In the genomic region with DNA sequence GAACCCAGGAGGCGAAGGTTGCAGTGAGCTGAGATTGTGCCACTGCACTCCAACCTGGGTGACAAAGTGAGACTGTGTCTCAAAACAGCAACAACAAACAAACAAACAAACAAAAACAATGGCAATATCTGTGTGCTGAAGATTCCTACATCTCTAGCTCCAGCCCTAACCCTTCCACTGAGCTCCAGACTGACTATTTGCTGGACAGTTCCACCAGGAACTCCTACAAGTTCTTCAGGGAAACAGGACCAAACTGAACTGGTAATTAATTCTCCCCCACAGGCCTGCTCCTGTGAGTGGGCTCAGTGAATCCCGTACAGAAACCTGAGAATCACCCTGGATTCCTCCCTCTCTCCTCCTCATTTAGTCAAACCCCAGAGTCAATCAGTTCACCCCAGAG, we compare ENCODE assay signal across 28 cellular contexts. TPM values are rescaled to one million over a fixed set of nuclear protein-coding genes. Genes with fewer than 3 reads are reported as not detected.
"Had no signal": no experiment of that assay in that cellular context is flagged by ENCODE, and none has a peak within 500 bp of the region (broad histone marks: within the 10 kb centered on the region; RNA-seq: fewer than 3 reads in every experiment).

No MANE protein-coding gene starts in this region.

- H3K4me3 ChIP-seq: cardiac muscle cell had no signal

- H3K36me3 ChIP-seq: brain microvascular endothelial cell, cardiac muscle cell had no signal

- H3K27me3 ChIP-seq: brain microvascular endothelial cell, cardiac muscle cell had no signal

- H3K4me1 Mint-ChIP-seq: activated B cell treated with CpG ODN at 0.5 μM for 24 hours; activated CD4-positive, alpha-beta T cell treated with anti-CD3 and anti-CD28 coated beads, Interleukin-2, amount 10 ng/mL, durations not matched to agents 24 days and 14 days; activated CD8-positive, alpha-beta memory T cell treated with anti-CD3 and anti-CD28 coated beads, Interleukin-2, amount 10 ng/mL, durations not matched to agents 7 days and 5 days; activated naive CD8-positive, alpha-beta T cell treated with anti-CD3 and anti-CD28 coated beads, Interleukin-2, amount 50 U/mL, for 24 hours; T-cell had no signal

- H3K27ac Mint-ChIP-seq: activated B cell treated with CpG ODN at 0.5 μM for 24 hours; activated CD4-positive, alpha-beta T cell treated with anti-CD3 and anti-CD28 coated beads, Interleukin-2, amount 10 ng/mL, durations not matched to agents 24 days and 14 days; activated CD8-positive, alpha-beta memory T cell treated with anti-CD3 and anti-CD28 coated beads, Interleukin-2, amount 10 ng/mL, durations not matched to agents 7 days and 5 days; activated naive CD8-positive, alpha-beta T cell treated with anti-CD3 and anti-CD28 coated beads, Interleukin-2, amount 50 U/mL, for 24 hours; activated T-cell treated with anti-CD3 and anti-CD28 coated beads, Interleukin-2, amount 50 U/mL, for 24 hours; T-cell had no signal

- H3K9me3 Mint-ChIP-seq: activated B cell treated with CpG ODN at 0.5 μM for 24 hours; activated CD4-positive, alpha-beta T cell treated with anti-CD3 and anti-CD28 coated beads, Interleukin-2, amount 10 ng/mL, durations not matched to agents 24 days and 14 days; activated naive CD4-positive, alpha-beta T cell treated with anti-CD3 and anti-CD28 coated beads, Interleukin-2, amount 50 U/mL, for 72 hours; activated naive CD8-positive, alpha-beta T cell treated with anti-CD3 and anti-CD28 coated beads, Interleukin-2, amount 50 U/mL, for 24 hours; activated T-cell treated with anti-CD3 and anti-CD28 coated beads, Interleukin-2, amount 50 U/mL, for 24 hours; T-cell had no signal

- H3K4me3 Mint-ChIP-seq: activated B cell treated with CpG ODN at 0.5 μM for 24 hours; activated CD4-positive, alpha-beta T cell treated with anti-CD3 and anti-CD28 coated beads, Interleukin-2, amount 10 ng/mL, durations not matched to agents 24 days and 14 days; activated CD8-positive, alpha-beta memory T cell treated with anti-CD3 and anti-CD28 coated beads, Interleukin-2, amount 10 ng/mL, durations not matched to agents 7 days and 5 days; activated naive CD8-positive, alpha-beta T cell treated with anti-CD3 and anti-CD28 coated beads, Interleukin-2, amount 50 U/mL, for 24 hours; activated T-cell treated with anti-CD3 and anti-CD28 coated beads, Interleukin-2, amount 50 U/mL, for 24 hours; T-cell had no signal

- ATAC-seq: activated CD8-positive, alpha-beta memory T cell treated with anti-CD3 and anti-CD28 coated beads, Interleukin-2, amount 10 ng/mL, durations not matched to agents 7 days and 5 days; activated naive CD4-positive, alpha-beta T cell treated with anti-CD3 and anti-CD28 coated beads, Interleukin-2, amount 50 U/mL, for 72 hours; activated naive CD8-positive, alpha-beta T cell treated with anti-CD3 and anti-CD28 coated beads, Interleukin-2, amount 50 U/mL, for 24 hours; T-cell had no signal

- H3K27ac ChIP-seq: brain microvascular endothelial cell, cardiac muscle cell had no signal

- FAIRE-seq: RCC 7860, TTC549 had no signal

- H3K36me3 Mint-ChIP-seq: activated CD8-positive, alpha-beta memory T cell treated with anti-CD3 and anti-CD28 coated beads, Interleukin-2, amount 10 ng/mL, durations not matched to agents 7 days and 5 days; activated naive CD4-positive, alpha-beta T cell treated with anti-CD3 and anti-CD28 coated beads, Interleukin-2, amount 50 U/mL, for 72 hours; T-cell had no signal

- DNase-seq: activated B cell treated with CpG ODN at 0.5 μM for 24 hours; activated CD4-positive, alpha-beta T cell treated with anti-CD3 and anti-CD28 coated beads for 1 hour; activated CD4-positive, alpha-beta T cell treated with anti-CD3 and anti-CD28 coated beads, Interleukin-2, amount 10 ng/mL, durations not matched to agents 24 days and 14 days; activated CD4-positive, alpha-beta T cell treated with anti-CD3 and anti-CD28 coated beads, Interleukin-2, amount 50 U/mL, for 48 hours; activated CD8-positive, alpha-beta memory T cell treated with anti-CD3 and anti-CD28 coated beads, Interleukin-2, amount 10 ng/mL, durations not matched to agents 7 days and 5 days; activated effector memory CD4-positive, alpha-beta T cell treated with anti-CD3 and anti-CD28 coated beads, Interleukin-2, amount 50 U/mL, for 16 hours; activated naive CD4-positive, alpha-beta T cell treated with Interleukin-2 at 50 U/mL for 16 hours; activated naive CD8-positive, alpha-beta T cell treated with anti-CD3 and anti-CD28 coated beads, Interleukin-2, amount 50 U/mL, for 24 hours; activated T-cell treated with anti-CD3 and anti-CD28 coated beads, Interleukin-2, amount 50 U/mL, for 24 hours; brain microvascular endothelial cell; cerebellar nuclear complex; KG1; NCI-H1092 treated with DMSO at 0.1 percent for 48 hours; NCI-H1417 treated with DMSO at 0.1 percent for 48 hours; NCI-H187; NCI-H2081; NCI-H446; NCI-H524; SHP77; T-cell; T-helper 2 cell; T1000 had no signal

- H3K27me3 Mint-ChIP-seq: activated B cell treated with CpG ODN at 0.5 μM for 24 hours; activated CD4-positive, alpha-beta T cell treated with anti-CD3 and anti-CD28 coated beads, Interleukin-2, amount 10 ng/mL, durations not matched to agents 24 days and 14 days; activated CD8-positive, alpha-beta memory T cell treated with anti-CD3 and anti-CD28 coated beads, Interleukin-2, amount 10 ng/mL, durations not matched to agents 7 days and 5 days; activated naive CD8-positive, alpha-beta T cell treated with anti-CD3 and anti-CD28 coated beads, Interleukin-2, amount 50 U/mL, for 24 hours; activated T-cell treated with anti-CD3 and anti-CD28 coated beads, Interleukin-2, amount 50 U/mL, for 24 hours; T-cell had no signal

RNA-seq across cellular contexts. Expression of a gene that starts 1.5 kb away (rescaled TPM):
- total RNA-seq: activated CD4-positive, alpha-beta T cell treated with anti-CD3 and anti-CD28 coated beads, Interleukin-2, amount 10 ng/mL, durations not matched to agents 24 days and 14 days; activated CD8-positive, alpha-beta memory T cell treated with anti-CD3 and anti-CD28 coated beads, Interleukin-2, amount 10 ng/mL, durations not matched to agents 7 days and 5 days; LHCN-M2; SK-MEL-5 had no signal
- polyA plus RNA-seq: cardiac muscle cell had no signal
